1 cellular context compared by ENCODE assay signal in genomic region chr6:27630727-27631613, GRCh38.
TF ChIP-seq lines count a peak whose summit lies in the region.

No MANE protein-coding gene starts in this region.

TF ChIP-seq in K562, 482 proteins besides CTCF, POLR2A, EP300 and RAD21 (continued from another document and continues in another):
- TF ChIP-seq RREB1 (CRISPR knock-in tag; IDR thresholded peaks at IDR 0.05) (0 out of 2 replicates have a peak, but pooled peaks have one; percentile 55), ZBTB34 (CRISPR knock-in tag; IDR thresholded peaks at IDR 0.05) (no peak), SP2 (IDR thresholded peaks at IDR 0.05; ENCODE audit: extremely low read depth, low read depth, low read length, poor library complexity, severe bottlenecking) (no peak), ZBTB26 (CRISPR knock-in tag; IDR thresholded peaks at IDR 0.05) (no peak), BCOR (IDR thresholded peaks at IDR 0.05) (peak; percentile 65; the same call in 1 of the 2 replicates), PHTF2 (CRISPR knock-in tag; IDR thresholded peaks at IDR 0.05) (no peak), CBX8 (IDR thresholded peaks at IDR 0.05; ENCODE audit: borderline replicate concordance, extremely low read depth, low read depth, low read length, poor library complexity, severe bottlenecking) (no peak), C11orf30 (IDR thresholded peaks at IDR 0.05; ENCODE audit: low read depth) (no peak), NFE2 (IDR thresholded peaks at IDR 0.05; ENCODE audit: low read depth) (0 out of 2 replicates have a peak, but pooled peaks have one; percentile 3), ZNF512 (tag; IDR thresholded peaks at IDR 0.05) (no peak), CHD7 (IDR thresholded peaks at IDR 0.05; ENCODE audit: low read depth, low read length) (no peak), E2F8 (IDR thresholded peaks at IDR 0.05; ENCODE audit: low read depth, partially characterized antibody) (peak; percentile 79), FOSL1 (tag; conservative IDR thresholded peaks at IDR 0.05) (peak; percentile 37; the same call in 1 of the 2 replicates), NRF1 (conservative IDR thresholded peaks at IDR 0.05 in 1 of 2, IDR thresholded peaks at IDR 0.05 in 1 of 2) (peak; percentile 83 to 87), ZNF436 (CRISPR knock-in tag; IDR thresholded peaks at IDR 0.05) (no peak), ILF3 (IDR thresholded peaks at IDR 0.05; ENCODE audit: borderline replicate concordance) (no peak; the same call in 1 of the 2 replicates), KDM4B (IDR thresholded peaks at IDR 0.05; ENCODE audit: borderline replicate concordance in 2 of 2, low read depth in 1 of 2) (no peak), E4F1 (CRISPR knock-in tag; IDR thresholded peaks at IDR 0.05; ENCODE audit: borderline replicate concordance) (no peak), TEAD4 (IDR thresholded peaks at IDR 0.05; ENCODE audit: low read length) (peak; percentile 86), TEAD4 (CRISPR knock-in tag; IDR thresholded peaks at IDR 0.05; ENCODE audit: borderline replicate concordance) (0 out of 2 replicates have a peak, but pooled peaks have one; percentile 27)
